1 cellular context compared by ENCODE assay signal in genomic region chr10:12849351-12850181, GRCh38.
TF ChIP-seq lines count a peak whose summit lies in the region.

No MANE protein-coding gene starts in this region.

TF ChIP-seq in H1, 55 proteins besides CTCF, POLR2A, EP300 and RAD21 (continued from another document):
- TF ChIP-seq CHD7 (IDR thresholded peaks at IDR 0.05; ENCODE audit: insufficient replicate concordance, low read length) (no peak), YY1 (IDR thresholded peaks at IDR 0.05; ENCODE audit: low read depth, low read length) (no peak), SP2 (IDR thresholded peaks at IDR 0.05; ENCODE audit: low read length) (no peak), TAF1 (IDR thresholded peaks at IDR 0.05; ENCODE audit: low read depth, low read length) (no peak), JUN (IDR thresholded peaks at IDR 0.05; ENCODE audit: low read depth, low read length) (no peak), ZNF274 (IDR thresholded peaks at IDR 0.05; ENCODE audit: borderline replicate concordance, extremely low read depth, low read length) (no peak), MAFK (IDR thresholded peaks at IDR 0.05; ENCODE audit: low read depth, low read length) (no peak), RXRA (IDR thresholded peaks at IDR 0.05; ENCODE audit: insufficient read depth, low read depth, low read length) (no peak), RBBP5 (IDR thresholded peaks at IDR 0.05; ENCODE audit: borderline replicate concordance, low read depth, low read length) (no peak), POU5F1 (IDR thresholded peaks at IDR 0.05; ENCODE audit: low read depth, low read length) (no peak)
TF ChIP-seq in H1: peak in this region for 0.
